Comparison of ENCODE assay signal across 8 cellular contexts in genomic region chr4:53377319-53378170, GRCh38. TPM values are rescaled to one million over a fixed set of nuclear protein-coding genes. Genes with fewer than 3 reads are reported as not detected.
A peak's percentile ranks its signal among the peaks of the same experiment; 100 is the strongest.
DNase-seq lines count a peak whose midpoint lies in the region; ATAC-seq and TF ChIP-seq lines count a peak whose summit lies in the region.

Gene FIP1L1, plus strand, starts transcription at chr4:53377641. Its CDS starts 198 bp downstream, at chr4:53377839.

- POLR2A ChIA-PET in AG04450 (lab: Yijun Ruan, JAX), result interaction anchor here (0.7 to 1.2 kb wide), 2 partner anchors 57 to 852 kb away, joined by 4 to 5 read pairs; partner anchors contain the start of gene PDGFRA

- CTCF ChIA-PET in AG04450 (lab: Charles Lee), result interaction anchor here (0.9 to 3.2 kb wide), 3 partner anchors 362 to 855 kb away, joined by 3 to 17 read pairs (median 12); no protein-coding TSS in a partner anchor

- peaks cover 0 to 18% (median 3%) of the 10 kb centered on the region in 6 donors for H3K36me3 ChIP-seq in spleen

- WGBS in spleen, 5 donors, result 0 to 1% (median 0%) methylated on average over 48 to 85 of the region's 85 CpGs

- H3K4me3 ChIP-seq in AG04450 (ENCODE audit: low read depth, low read length), result peak within 1 kb of the TSS; percentile 80
- peak within 1 kb of the TSS; percentile 70 to 97 (median 88) for H3K4me3 ChIP-seq in spleen

- TF ChIP-seq CTCF in AG04450 (IDR thresholded peaks at IDR 0.05; ENCODE audit: low read depth, low read length) (no peak), spleen (IDR thresholded peaks at IDR 0.05 in 8 of 11, conservative IDR thresholded peaks at IDR 0.05 in 3 of 11) (peak in 2 of 11 experiments; percentile 8 to 46)

- TF ChIP-seq POLR2A in spleen (IDR thresholded peaks at IDR 0.05), result peak in 1 of 3 donors; percentile 52

- DNase-seq in AG04450 (ENCODE audit: low read depth, low spot score) (peak; percentile 71), NCI-H2227 treated with DMSO at 0.1 percent for 48 hours (lab: John Stamatoyannopoulos, UW) (peak; percentile 83), inferior parietal cortex (ENCODE audit: extremely low spot score) (peak; percentile 93), spleen (peak; percentile 99)
- DNase-seq in activated CD4-positive, CD25-positive, alpha-beta regulatory T cell (lab: John Stamatoyannopoulos, UW), result peak; percentile 86 to 94 (median 90)
- DNase-seq in central memory CD4-positive, alpha-beta T cell, result peak; percentile 94

- ATAC-seq in GM18907 (IDR thresholded peaks at IDR 0.05; ENCODE audit: unreplicated experiment) (peak; percentile 89), HG03159 (IDR thresholded peaks at IDR 0.05; ENCODE audit: unreplicated experiment) (peak; percentile 88)

- H3K27ac ChIP-seq in AG04450 (ENCODE audit: low read depth, low read length) (peak within 1 kb of the TSS; percentile 66), spleen (peak within 1 kb of the TSS; percentile 85 to 94 (median 93))

- intact Hi-C loops in spleen (cut with DNase I; ENCODE audit: low total_unique reads), result no loop called here

- no peaks in the 10 kb centered on the region; the same call in 1 of the 2 replicates for H3K9me3 ChIP-seq in AG04450 (ENCODE audit: control insufficient read depth, insufficient read depth, low read length)
- no peaks in the 10 kb centered on the region for H3K9me3 ChIP-seq in spleen

- peaks cover 25 to 55% (median 39%) of the 10 kb centered on the region in 6 donors for H3K4me1 ChIP-seq in spleen

- H3K27me3 ChIP-seq in AG04450 (ENCODE audit: control insufficient read depth, insufficient read depth, low read length) (no peaks in the 10 kb centered on the region), spleen (replicated peaks in 1 of 7) (no peaks in the 10 kb centered on the region)

RNA-seq across cellular contexts. Expression of gene FIP1L1, which starts in this region (rescaled TPM):
- polyA plus RNA-seq in AG04450 (2011; rRNA removed) (28.3 and 30.5 TPM in 2 replicates), spleen (10 to 100 TPM; 32.4 to 35.2 (median 32.8) TPM)
- polyA minus RNA-seq in AG04450 (2011; rRNA and poly(A)+ RNA removed), result 41.1 and 53.9 TPM in 2 replicates
- total RNA-seq in spleen, result 10 to 100 TPM; 54.1 to 87.0 (median 70.3) TPM

Comparison
In these comparisons a context has a peak if more than half of its experiments do, and no peak if none do; other contexts are left out.
1. Peak in every context shown above with its lines: DNase-seq, ATAC-seq, H3K4me3 ChIP-seq and H3K27ac ChIP-seq.